In the genomic region with DNA sequence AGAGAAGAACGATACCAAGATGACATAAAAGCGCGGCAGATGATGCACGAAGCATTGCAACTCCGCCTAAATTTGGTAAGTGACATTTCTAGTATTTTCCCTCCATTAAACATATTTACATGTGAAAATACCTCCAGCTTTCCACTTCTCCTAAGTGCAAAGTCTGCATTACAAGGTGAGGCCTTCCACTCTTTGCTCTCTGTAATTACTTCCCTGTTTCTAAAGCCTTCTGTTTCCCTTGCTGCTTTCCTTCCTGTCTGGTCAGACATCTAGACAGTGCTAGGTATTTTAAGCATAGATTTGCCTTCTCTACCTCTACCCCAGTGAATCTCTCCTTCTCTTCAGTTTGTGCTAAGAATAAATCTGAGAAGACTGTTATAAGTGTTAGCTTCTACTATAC, we compare ENCODE assay signal across 11 cellular contexts. TPM values are rescaled to one million over a fixed set of nuclear protein-coding genes. Genes with fewer than 3 reads are reported as not detected.
DNase-seq lines count a peak whose midpoint lies in the region; ATAC-seq and TF ChIP-seq lines count a peak whose summit lies in the region.
"Had no signal": no experiment of that assay in that cellular context is flagged by ENCODE, and none has a peak within 500 bp of the region (broad histone marks: within the 10 kb centered on the region; RNA-seq: fewer than 3 reads in every experiment).

No MANE protein-coding gene starts in this region.

- H3K27me3 Mint-ChIP-seq in endothelial cell (ENCODE audit: unreplicated experiment), result peaks cover 2% of the 10 kb centered on the region

- peak; percentile 56 for ATAC-seq in GM21447 (IDR thresholded peaks at IDR 0.05; ENCODE audit: unreplicated experiment)
- peak; percentile 31 for ATAC-seq in HG03469 (IDR thresholded peaks at IDR 0.05; ENCODE audit: unreplicated experiment)
- no peak for ATAC-seq in HG02981 (IDR thresholded peaks at IDR 0.05; ENCODE audit: unreplicated experiment)

- no peaks in the 10 kb centered on the region for H3K27me3 ChIP-seq in DOHH2 (ENCODE audit: control insufficient read depth, low read length)

- H3K4me3 ChIP-seq in DOHH2 (ENCODE audit: low read length), result peak overlapping the region; percentile 70

- peak overlapping the region; percentile 44 for H3K27ac Mint-ChIP-seq in endothelial cell (ENCODE audit: unreplicated experiment)
- H3K27ac Mint-ChIP-seq: HFFc6 had no signal

- no peaks in the 10 kb centered on the region for H3K36me3 Mint-ChIP-seq in endothelial cell (ENCODE audit: low read depth, unreplicated experiment)

- peaks cover 36% of the 10 kb centered on the region for H3K4me1 Mint-ChIP-seq in endothelial cell (ENCODE audit: unreplicated experiment)

- no peaks in the 10 kb centered on the region for H3K9me3 ChIP-seq in DOHH2 (ENCODE audit: control insufficient read depth, insufficient read depth, low read length)

- DNase-seq in endothelial cell (ENCODE audit: low spot score) (no peak), GM10266 (ENCODE audit: extremely low spot score) (no peak), DMS79 (lab: John Stamatoyannopoulos, UW) (no peak), NCI-H2171 (lab: John Stamatoyannopoulos, UW) (no peak)
- DNase-seq: glutamatergic neuron, HFFc6, NCI-H748 treated with DMSO at 0.1 percent for 48 hours had no signal

- H3K4me2 ChIP-seq in DOHH2 (ENCODE audit: low read length), result peak overlapping the region; percentile 81

- peaks cover 11% of the 10 kb centered on the region; the same call in 1 of the 2 replicates for H3K36me3 ChIP-seq in DOHH2 (ENCODE audit: control insufficient read depth, low read length)

- TF ChIP-seq CTCF in DOHH2 (IDR thresholded peaks at IDR 0.05; ENCODE audit: low read depth, low read length, poor library complexity, severe bottlenecking), result no peak
- no peak for TF ChIP-seq CTCF in endothelial cell (IDR thresholded peaks at IDR 0.05; ENCODE audit: unreplicated experiment)
- TF ChIP-seq CTCF in GM10266 (IDR thresholded peaks at IDR 0.05; ENCODE audit: control insufficient read depth, insufficient read depth, low read depth, missing control alignments), result no peak

- H3F3A ChIP-seq in DOHH2 (ENCODE audit: control insufficient read depth, insufficient read depth), result peaks cover 50% of the 10 kb centered on the region

- H3K4me3 Mint-ChIP-seq in endothelial cell (ENCODE audit: unreplicated experiment), result no peak overlapping the region
- H3K4me3 Mint-ChIP-seq: HFFc6 had no signal

- H3K4me1 ChIP-seq in DOHH2 (ENCODE audit: control insufficient read depth, low read length), result peaks cover 95% of the 10 kb centered on the region

- H3K79me2 ChIP-seq in DOHH2 (ENCODE audit: control insufficient read depth, low read length), result no peaks in the 10 kb centered on the region

- H3K9me2 ChIP-seq in DOHH2 (replicated peaks; ENCODE audit: control insufficient read depth, low read length), result no peaks in the 10 kb centered on the region

- no peaks in the 10 kb centered on the region for H3K9me3 Mint-ChIP-seq in endothelial cell (ENCODE audit: unreplicated experiment)
- H3K9me3 Mint-ChIP-seq: HFFc6 had no signal

- H4K20me1 ChIP-seq in DOHH2 (ENCODE audit: control insufficient read depth, insufficient read depth, low read depth, low read length), result no peaks in the 10 kb centered on the region

- H3K27ac ChIP-seq in DOHH2 (ENCODE audit: low read depth, low read length), result peak overlapping the region; percentile 91

RNA-seq across cellular contexts. Expression of a gene that starts 1.9 kb away (rescaled TPM):
- total RNA-seq in endothelial cell (ENCODE audit: unreplicated experiment), result not detected
- total RNA-seq: HFFc6 had no signal

RNA-seq across cellular contexts. Expression of a gene that starts 53.3 kb away (rescaled TPM):
- not detected for total RNA-seq in endothelial cell (ENCODE audit: unreplicated experiment)
- total RNA-seq: HFFc6 had no signal
